Comparison of ENCODE assay signal across 1 cellular context in the genomic region with DNA sequence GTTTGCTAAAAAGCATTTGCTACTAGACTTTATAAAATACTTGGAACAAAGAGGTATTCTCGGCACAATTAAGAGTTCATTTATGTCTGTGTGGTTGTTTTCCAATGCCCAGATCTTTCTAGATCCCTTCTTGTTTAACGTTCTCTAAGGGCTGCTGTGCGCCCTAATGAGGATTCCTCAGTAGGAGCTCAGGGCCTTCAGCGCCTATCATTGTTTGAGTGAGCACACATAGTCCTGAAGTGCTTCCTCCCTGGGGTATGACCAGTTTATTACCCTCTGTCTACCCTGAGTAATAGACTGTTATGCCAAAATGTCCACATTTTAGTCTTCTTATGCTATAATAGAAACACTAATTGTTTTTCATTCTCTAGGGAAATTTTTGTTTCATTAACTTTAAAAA.
TF ChIP-seq lines count a peak whose summit lies in the region.

No MANE protein-coding gene starts in this region.

TF ChIP-seq in SK-N-SH treated with all-trans-retinoic acid at 6 μM for 48 hours, 23 proteins besides CTCF, POLR2A, EP300 and RAD21 (continued from another document):
- TF ChIP-seq, protein P1, sequence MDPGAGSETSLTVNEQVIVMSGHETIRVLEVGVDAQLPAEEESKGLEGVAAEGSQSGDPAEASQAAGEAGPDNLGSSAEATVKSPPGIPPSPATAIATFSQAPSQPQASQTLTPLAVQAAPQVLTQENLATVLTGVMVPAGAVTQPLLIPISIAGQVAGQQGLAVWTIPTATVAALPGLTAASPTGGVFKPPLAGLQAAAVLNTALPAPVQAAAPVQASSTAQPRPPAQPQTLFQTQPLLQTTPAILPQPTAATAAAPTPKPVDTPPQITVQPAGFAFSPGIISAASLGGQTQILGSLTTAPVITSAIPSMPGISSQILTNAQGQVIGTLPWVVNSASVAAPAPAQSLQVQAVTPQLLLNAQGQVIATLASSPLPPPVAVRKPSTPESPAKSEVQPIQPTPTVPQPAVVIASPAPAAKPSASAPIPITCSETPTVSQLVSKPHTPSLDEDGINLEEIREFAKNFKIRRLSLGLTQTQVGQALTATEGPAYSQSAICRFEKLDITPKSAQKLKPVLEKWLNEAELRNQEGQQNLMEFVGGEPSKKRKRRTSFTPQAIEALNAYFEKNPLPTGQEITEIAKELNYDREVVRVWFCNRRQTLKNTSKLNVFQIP (CRISPR knock-in tag; IDR thresholded peaks at IDR 0.05; ENCODE audit: borderline replicate concordance, low read depth): no peak
- TF ChIP-seq PPARA (CRISPR knock-in tag; IDR thresholded peaks at IDR 0.05; ENCODE audit: borderline replicate concordance) (no peak), RARB (CRISPR knock-in tag; IDR thresholded peaks at IDR 0.05) (no peak)
